ENCODE assay signal across 16 cellular contexts in the genomic region with DNA sequence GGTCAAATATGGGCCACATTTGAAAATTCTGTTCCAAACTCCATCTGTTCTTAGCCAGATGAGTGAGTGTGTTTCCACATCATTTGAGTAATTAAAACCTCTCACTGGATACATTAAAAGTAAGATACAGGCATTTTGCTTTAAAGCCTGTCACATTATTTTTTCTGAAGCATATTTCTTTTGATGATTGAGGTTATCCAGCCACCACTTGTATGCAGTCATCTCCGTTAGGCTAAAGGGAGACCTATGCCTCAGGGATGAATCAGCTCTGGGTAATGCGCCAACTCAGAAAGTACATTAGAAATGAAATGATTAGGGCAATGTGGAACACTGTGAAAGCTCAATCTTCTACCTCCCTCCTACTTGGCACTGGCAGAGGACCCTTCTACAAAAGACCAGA.
A peak's percentile ranks its signal among the peaks of the same experiment; 100 is the strongest.
DNase-seq lines count a peak whose midpoint lies in the region; ATAC-seq and TF ChIP-seq lines count a peak whose summit lies in the region.
"Had no signal": no experiment of that assay in that cellular context is flagged by ENCODE, and none has a peak within 500 bp of the region (broad histone marks: within the 10 kb centered on the region; RNA-seq: fewer than 3 reads in every experiment).

No MANE protein-coding gene starts in this region.

- no peak overlapping the region for H3K27ac ChIP-seq in esophagus squamous epithelium
- H3K27ac ChIP-seq: BLaER1 treated with 17β-estradiol and CSF1 and Interleukin-3, amounts not matched to agents 10 nM and 100 nM; cardiac muscle cell; skin epidermis; VCaP had no signal

- intact Hi-C loops in esophagus squamous epithelium (cut with DNase I), result no loop called here

- TF ChIP-seq POLR2A in esophagus squamous epithelium (IDR thresholded peaks at IDR 0.05), result no peak

- CTCF ChIA-PET in AG04449 (lab: Yijun Ruan, JAX), result no interaction called here

- 48 to 66% methylated on average over 2 of the region's 2 CpGs for WGBS in esophagus squamous epithelium, 2 donors

- H3K9me3 ChIP-seq in adipocyte (ENCODE audit: control insufficient read depth, low read length), result no peaks in the 10 kb centered on the region
- no peaks in the 10 kb centered on the region for H3K9me3 ChIP-seq in esophagus squamous epithelium
- H3K9me3 ChIP-seq: BLaER1 treated with 17β-estradiol and CSF1 and Interleukin-3, amounts not matched to agents 10 nM and 100 nM had no signal

- H3K4me1 ChIP-seq in adipocyte (ENCODE audit: control insufficient read depth, insufficient read depth, low read length) (peaks cover 61% of the 10 kb centered on the region), esophagus squamous epithelium (no peaks in the 10 kb centered on the region)

- TF ChIP-seq CTCF in AG04449 (IDR thresholded peaks at IDR 0.05; ENCODE audit: insufficient read depth, low read length, missing control alignments), result no peak
- TF ChIP-seq CTCF in esophagus squamous epithelium (IDR thresholded peaks at IDR 0.05), result no peak

- H3K27me3 ChIP-seq in adipocyte (replicated peaks; ENCODE audit: control insufficient read depth, insufficient read depth, low read length), result no peaks in the 10 kb centered on the region
- peaks cover 0 to 15% (median 0%) of the 10 kb centered on the region in 4 donors for H3K27me3 ChIP-seq in esophagus squamous epithelium
- H3K27me3 ChIP-seq: BLaER1 treated with 17β-estradiol and CSF1 and Interleukin-3, amounts not matched to agents 10 nM and 100 nM; cardiac muscle cell had no signal

- POLR2A ChIA-PET in AG04449 (lab: Yijun Ruan, JAX), result interaction anchor here (1.3 kb wide), 1 partner anchor 125 kb away, joined by 3 read pairs; a partner anchor contains a TSS

- ATAC-seq in left lobe of liver (no peak), GM19397 (IDR thresholded peaks at IDR 0.05; ENCODE audit: unreplicated experiment) (no peak)

- no peaks in the 10 kb centered on the region for H3K36me3 ChIP-seq in adipocyte (ENCODE audit: control insufficient read depth, insufficient read depth, low read length, severe bottlenecking)
- H3K36me3 ChIP-seq in esophagus squamous epithelium, result no peaks in the 10 kb centered on the region
- H3K36me3 ChIP-seq: BLaER1 treated with 17β-estradiol and CSF1 and Interleukin-3, amounts not matched to agents 10 nM and 100 nM; cardiac muscle cell had no signal

- DNase-seq in AG04449 (ENCODE audit: low read depth, low spot score), result peak; percentile 70
- DNase-seq in HS-5 (ENCODE audit: low read depth), result peak; percentile 95
- DNase-seq in adipocyte (ENCODE audit: low read depth), result peak; percentile 88
- peak; percentile 76 for DNase-seq in glomerular visceral epithelial cell (ENCODE audit: extremely low spot score)
- no peak for DNase-seq in left lobe of liver (ENCODE audit: low spot score)
- DNase-seq in NOMO-1 treated with DMSO at 0.1 percent for 48 hours (lab: John Stamatoyannopoulos, UW; ENCODE audit: unreplicated experiment), result no peak
- DNase-seq in esophagus squamous epithelium (lab: John Stamatoyannopoulos, UW), result no peak
- DNase-seq: activated T-cell treated with anti-CD3 and anti-CD28 coated beads, Interleukin-2, amount 50 U/mL, for 24 hours; glutamatergic neuron; NCI-H1092 treated with DMSO at 0.1 percent for 48 hours; stimulated activated CD8-positive, alpha-beta memory T cell treated with anti-CD3 and anti-CD28 coated beads, Interleukin-4, amount 100 ng/mL, for 48 hours had no signal

- no peak overlapping the region for H3K4me3 ChIP-seq in AG04449 (ENCODE audit: low read depth, low read length)
- peak overlapping the region; percentile 10 for H3K4me3 ChIP-seq in adipocyte (ENCODE audit: low read length)
- H3K4me3 ChIP-seq in esophagus squamous epithelium, result no peak overlapping the region
- H3K4me3 ChIP-seq: BLaER1 treated with 17β-estradiol and CSF1 and Interleukin-3, amounts not matched to agents 10 nM and 100 nM; cardiac muscle cell; skin epidermis had no signal

- peak overlapping the region; percentile 11 for H3K9ac ChIP-seq in adipocyte (ENCODE audit: low read length)
- H3K9ac ChIP-seq: BLaER1 treated with 17β-estradiol and CSF1 and Interleukin-3, amounts not matched to agents 10 nM and 100 nM had no signal

Comparison
In these comparisons a context has a peak if more than half of its experiments do, and no peak if none do; other contexts are left out.
1. DNase-seq: peak in AG04449 (single experiment), HS-5 (single experiment), adipocyte (single experiment) and glomerular visceral epithelial cell (single experiment); none in left lobe of liver (single experiment), NOMO-1 treated with DMSO at 0.1 percent for 48 hours (single experiment) and esophagus squamous epithelium (single experiment).